Comparison of ENCODE assay signal across 1 cellular context in the genomic region with DNA sequence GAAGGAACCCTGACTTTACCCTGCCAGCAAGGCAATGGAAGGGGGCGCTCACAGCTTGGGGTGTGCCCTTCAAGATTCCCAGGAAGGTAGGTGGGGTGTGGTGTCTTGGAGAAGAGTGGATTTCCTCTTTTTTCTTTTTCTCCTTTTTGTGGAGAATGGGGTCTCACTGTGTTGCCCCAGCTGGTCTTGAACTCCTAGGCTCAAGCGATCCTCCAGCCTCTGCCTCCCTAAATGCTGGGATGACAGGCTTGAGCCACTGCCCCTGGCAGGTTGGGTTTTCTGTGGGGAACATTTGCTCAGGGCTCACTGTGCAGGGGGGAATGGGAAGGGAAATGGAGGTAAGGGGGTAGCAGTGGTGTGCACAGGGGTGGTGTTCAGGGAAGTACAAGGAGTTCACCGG.
TF ChIP-seq lines count a peak whose summit lies in the region.

No MANE protein-coding gene starts in this region.

TF ChIP-seq in HEK293, 187 proteins besides CTCF, POLR2A, EP300 and RAD21:
- TF ChIP-seq ZNF121 (tag by site-specific recombination; IDR thresholded peaks at IDR 0.05): peak; percentile 73
- TF ChIP-seq, protein P1, sequence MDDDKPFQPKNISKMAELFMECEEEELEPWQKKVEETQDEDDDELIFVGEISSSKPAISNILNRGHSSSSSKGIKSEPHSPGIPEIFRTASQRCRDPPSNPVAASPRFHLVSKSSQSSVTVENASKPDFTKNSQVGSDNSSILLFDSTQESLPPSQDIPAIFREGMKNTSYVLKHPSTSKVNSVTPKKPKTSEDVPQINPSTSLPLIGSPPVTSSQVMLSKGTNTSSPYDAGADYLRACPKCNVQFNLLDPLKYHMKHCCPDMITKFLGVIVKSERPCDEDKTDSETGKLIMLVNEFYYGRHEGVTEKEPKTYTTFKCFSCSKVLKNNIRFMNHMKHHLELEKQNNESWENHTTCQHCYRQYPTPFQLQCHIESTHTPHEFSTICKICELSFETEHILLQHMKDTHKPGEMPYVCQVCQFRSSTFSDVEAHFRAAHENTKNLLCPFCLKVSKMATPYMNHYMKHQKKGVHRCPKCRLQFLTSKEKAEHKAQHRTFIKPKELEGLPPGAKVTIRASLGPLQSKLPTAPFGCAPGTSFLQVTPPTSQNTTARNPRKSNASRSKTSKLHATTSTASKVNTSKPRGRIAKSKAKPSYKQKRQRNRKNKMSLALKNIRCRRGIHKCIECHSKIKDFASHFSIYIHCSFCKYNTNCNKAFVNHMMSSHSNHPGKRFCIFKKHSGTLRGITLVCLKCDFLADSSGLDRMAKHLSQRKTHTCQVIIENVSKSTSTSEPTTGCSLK (tag by site-specific recombination; IDR thresholded peaks at IDR 0.05): no peak
